ENCODE assay signal across 15 cellular contexts in genomic region chr12:57171668-57172067, GRCh38. TPM values are rescaled to one million over a fixed set of nuclear protein-coding genes. Genes with fewer than 3 reads are reported as not detected.
DNase-seq lines count a peak whose midpoint lies in the region; ATAC-seq and TF ChIP-seq lines count a peak whose summit lies in the region.
"Had no signal": no experiment of that assay in that cellular context is flagged by ENCODE, and none has a peak within 500 bp of the region (broad histone marks: within the 10 kb centered on the region; RNA-seq: fewer than 3 reads in every experiment).

No MANE protein-coding gene starts in this region.

- no peak overlapping the region for H3K27ac Mint-ChIP-seq in activated CD4-positive, alpha-beta T cell treated with anti-CD3 and anti-CD28 coated beads, Interleukin-2, amount 10 ng/mL, durations not matched to agents 24 days and 14 days

- ATAC-seq in foreskin keratinocyte (peak; percentile 34), GM21786 (IDR thresholded peaks at IDR 0.05; ENCODE audit: unreplicated experiment) (no peak)
- ATAC-seq: activated CD4-positive, CD25-positive, alpha-beta regulatory T cell treated with anti-CD3 and anti-CD28 coated beads, Interleukin-2, amount 50 U/mL, for 24 hours; activated T-cell treated with anti-CD3 and anti-CD28 coated beads, Interleukin-2, amount 50 U/mL, for 4 hours had no signal

- intact Hi-C loops in activated CD4-positive, alpha-beta T cell treated with anti-CD3 and anti-CD28 coated beads, Interleukin-2, amount 10 ng/mL, durations not matched to agents 24 days and 14 days (cut with micrococcal nuclease), result loop anchor here (2.0 kb wide), 1 partner anchor 47 kb away; no protein-coding TSS in a partner anchor

- H3K4me3 Mint-ChIP-seq in activated CD4-positive, alpha-beta T cell treated with anti-CD3 and anti-CD28 coated beads, Interleukin-2, amount 10 ng/mL, durations not matched to agents 24 days and 14 days, result no peak overlapping the region
- H3K4me3 Mint-ChIP-seq: activated T-cell treated with anti-CD3 and anti-CD28 coated beads, Interleukin-2, amount 50 U/mL, for 4 hours had no signal

- peaks cover 20% of the 10 kb centered on the region for H3K4me1 ChIP-seq in foreskin keratinocyte
- H3K4me1 ChIP-seq: adrenal gland had no signal

- TF ChIP-seq CTCF in foreskin keratinocyte (conservative IDR thresholded peaks at IDR 0.05), result peak; percentile 35

- H3K27ac ChIP-seq in foreskin keratinocyte, result no peak overlapping the region
- H3K27ac ChIP-seq: BLaER1, SK-N-MC had no signal

- peak; percentile 60 for DNase-seq in EL
- peak; percentile 49 for DNase-seq in amniotic stem cell (lab: John Stamatoyannopoulos, UW)
- DNase-seq in foreskin keratinocyte, result peak; percentile 21 to 44
- DNase-seq in retina, result peak; percentile 13
- DNase-seq in SIG-M5 treated with dmso at 0.1 percent for 504 hours (lab: John Stamatoyannopoulos, UW; ENCODE audit: unreplicated experiment), result no peak
- no peak for DNase-seq in NCI-H1417 treated with DMSO at 0.1 percent for 48 hours (lab: John Stamatoyannopoulos, UW)
- DNase-seq in activated CD4-positive, alpha-beta T cell treated with anti-CD3 and anti-CD28 coated beads, Interleukin-2, amount 10 ng/mL, durations not matched to agents 24 days and 14 days, result no peak
- DNase-seq: activated T-cell treated with anti-CD3 and anti-CD28 coated beads, Interleukin-2, amount 50 U/mL, for 4 hours had no signal

- H3K27me3 Mint-ChIP-seq in activated CD4-positive, alpha-beta T cell treated with anti-CD3 and anti-CD28 coated beads, Interleukin-2, amount 10 ng/mL, durations not matched to agents 24 days and 14 days, result no peaks in the 10 kb centered on the region

- H3K36me3 Mint-ChIP-seq in activated CD4-positive, alpha-beta T cell treated with anti-CD3 and anti-CD28 coated beads, Interleukin-2, amount 10 ng/mL, durations not matched to agents 24 days and 14 days (ENCODE audit: low read depth), result no peaks in the 10 kb centered on the region

- H3K4me1 Mint-ChIP-seq in activated CD4-positive, alpha-beta T cell treated with anti-CD3 and anti-CD28 coated beads, Interleukin-2, amount 10 ng/mL, durations not matched to agents 24 days and 14 days, result peaks cover 5% of the 10 kb centered on the region

- no peaks in the 10 kb centered on the region for H3K9me3 Mint-ChIP-seq in activated CD4-positive, alpha-beta T cell treated with anti-CD3 and anti-CD28 coated beads, Interleukin-2, amount 10 ng/mL, durations not matched to agents 24 days and 14 days
- H3K9me3 Mint-ChIP-seq: activated T-cell treated with anti-CD3 and anti-CD28 coated beads, Interleukin-2, amount 50 U/mL, for 4 hours had no signal

- no peaks in the 10 kb centered on the region for H3K27me3 ChIP-seq in foreskin keratinocyte
- H3K27me3 ChIP-seq: adrenal gland, BLaER1 had no signal

RNA-seq across cellular contexts. Expression of gene LRP1-AS, which starts 24.2 kb away (rescaled TPM):
- total RNA-seq in foreskin keratinocyte, result not detected in 2 replicates
- polyA plus RNA-seq in foreskin keratinocyte, result not detected in 2 replicates
- total RNA-seq in activated CD4-positive, alpha-beta T cell treated with anti-CD3 and anti-CD28 coated beads, Interleukin-2, amount 10 ng/mL, durations not matched to agents 24 days and 14 days, result not detected in 2 replicates
- total RNA-seq: activated T-cell treated with anti-CD3 and anti-CD28 coated beads, Interleukin-2, amount 50 U/mL, for 4 hours; adrenal gland; Daoy; osteocyte had no signal
- polyA plus RNA-seq: adrenal gland had no signal

RNA-seq across cellular contexts. Expression of gene LRP1, which starts 43.4 kb away (rescaled TPM):
- total RNA-seq in foreskin keratinocyte, result 9.8 and 17.5 TPM in 2 replicates
- 5.1 and 8.5 TPM in 2 replicates for polyA plus RNA-seq in foreskin keratinocyte
- 0.28 and 0.93 TPM in 2 replicates for total RNA-seq in activated CD4-positive, alpha-beta T cell treated with anti-CD3 and anti-CD28 coated beads, Interleukin-2, amount 10 ng/mL, durations not matched to agents 24 days and 14 days

RNA-seq across cellular contexts. Expression of gene NXPH4, which starts 44.9 kb away (rescaled TPM):
- 1.2 and 1.3 TPM in 2 replicates for total RNA-seq in foreskin keratinocyte
- polyA plus RNA-seq in foreskin keratinocyte, result 2.9 and 3.3 TPM in 2 replicates
- total RNA-seq in activated CD4-positive, alpha-beta T cell treated with anti-CD3 and anti-CD28 coated beads, Interleukin-2, amount 10 ng/mL, durations not matched to agents 24 days and 14 days, result 0.47 and 0.73 TPM in 2 replicates

RNA-seq across cellular contexts. Expression of gene SHMT2, which starts 57.8 kb away (rescaled TPM):
- 200 and 237 TPM in 2 replicates for total RNA-seq in foreskin keratinocyte
- polyA plus RNA-seq in foreskin keratinocyte, result 188 and 221 TPM in 2 replicates
- total RNA-seq in activated CD4-positive, alpha-beta T cell treated with anti-CD3 and anti-CD28 coated beads, Interleukin-2, amount 10 ng/mL, durations not matched to agents 24 days and 14 days, result 297 and 310 TPM in 2 replicates

Comparison
In these comparisons a context has a peak if more than half of its experiments do, and no peak if none do; other contexts are left out.
1. DNase-seq: peak in EL (single experiment), amniotic stem cell (single experiment), foreskin keratinocyte (2 of 2) and retina (single experiment); none in SIG-M5 treated with dmso at 0.1 percent for 504 hours (single experiment), NCI-H1417 treated with DMSO at 0.1 percent for 48 hours (single experiment) and activated CD4-positive, alpha-beta T cell treated with anti-CD3 and anti-CD28 coated beads, Interleukin-2, amount 10 ng/mL, durations not matched to agents 24 days and 14 days (single experiment).